13 cellular contexts compared by ENCODE assay signal in the genomic region with DNA sequence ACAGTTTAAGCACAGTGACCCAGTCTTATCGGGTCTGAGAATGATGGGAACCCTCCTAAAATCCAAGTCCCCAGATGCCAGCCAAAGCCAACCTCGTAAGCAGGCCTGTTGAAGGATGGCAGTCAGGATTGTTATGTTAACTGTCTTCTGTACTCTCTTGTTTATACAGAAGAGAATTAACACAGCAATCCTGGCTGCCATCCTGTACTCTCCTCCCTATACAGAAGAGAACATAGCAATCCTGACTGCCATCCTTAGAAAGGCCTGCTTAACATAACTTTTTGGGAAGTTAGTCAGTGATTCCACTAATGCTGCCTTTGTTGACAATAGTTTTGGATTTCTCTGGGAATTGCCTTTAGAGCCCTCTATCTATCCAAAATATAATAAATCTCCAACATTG.
DNase-seq lines count a peak whose midpoint lies in the region; ATAC-seq and TF ChIP-seq lines count a peak whose summit lies in the region.
"Had no signal": no experiment of that assay in that cellular context is flagged by ENCODE, and none has a peak within 500 bp of the region (broad histone marks: within the 10 kb centered on the region; RNA-seq: fewer than 3 reads in every experiment).

No MANE protein-coding gene starts in this region.

- no peak for TF ChIP-seq EP300 in stomach (IDR thresholded peaks at IDR 0.05)

- 30 to 38% methylated on average over 2 of the region's 2 CpGs for WGBS in esophagus squamous epithelium, 2 donors
- WGBS in stomach, 5 donors, result 64 to 86% (median 74%) methylated on average over 2 of the region's 2 CpGs

- H3K27me3 ChIP-seq in esophagus squamous epithelium (no peaks in the 10 kb centered on the region), muscle layer of duodenum (ENCODE audit: low read depth, low read length) (no peaks in the 10 kb centered on the region), stomach (no peaks in the 10 kb centered on the region)

- H3K9me3 ChIP-seq in esophagus squamous epithelium (no peaks in the 10 kb centered on the region), muscle layer of duodenum (ENCODE audit: control insufficient read depth in 1 of 2, low read length in 2 of 2) (no peaks in the 10 kb centered on the region), stomach (no peaks in the 10 kb centered on the region)

- H3K36me3 ChIP-seq in esophagus squamous epithelium, result no peaks in the 10 kb centered on the region
- no peaks in the 10 kb centered on the region for H3K36me3 ChIP-seq in muscle layer of duodenum (ENCODE audit: control insufficient read depth in 1 of 2, insufficient read depth in 2 of 2, low read length in 2 of 2)
- no peaks in the 10 kb centered on the region for H3K36me3 ChIP-seq in stomach

- peak; percentile 71 for DNase-seq in LNCaP clone FGC (ENCODE audit: low read depth)
- no peak for DNase-seq in esophagus squamous epithelium (lab: John Stamatoyannopoulos, UW)
- DNase-seq in stomach, result no peak
- DNase-seq in kidney tubule cell (ENCODE audit: low spot score), result no peak
- DNase-seq in SK-N-DZ (ENCODE audit: low spot score), result no peak
- no peak for DNase-seq in left lobe of liver (ENCODE audit: low spot score)
- DNase-seq in RWPE1 (ENCODE audit: low spot score), result no peak
- DNase-seq: Calu3; CD4-positive, CD25-positive, alpha-beta regulatory T cell; NCI-H1092 had no signal

- H3K4me1 ChIP-seq in esophagus squamous epithelium, result peaks cover 3 to 36% (median 3%) of the 10 kb centered on the region in 3 donors
- peaks cover 7 to 18% of the 10 kb centered on the region in 2 donors for H3K4me1 ChIP-seq in muscle layer of duodenum (ENCODE audit: control insufficient read depth in 1 of 2, insufficient read depth in 2 of 2, low read length in 2 of 2)
- H3K4me1 ChIP-seq in stomach, result peaks cover 0 to 56% (median 24%) of the 10 kb centered on the region in 4 donors

- H3K4me3 ChIP-seq in LNCaP clone FGC (ENCODE audit: low read depth, low read length) (no peak overlapping the region), esophagus squamous epithelium (no peak overlapping the region), muscle layer of duodenum (ENCODE audit: low read depth in 1 of 2, low read length in 2 of 2) (no peak overlapping the region), stomach (no peak overlapping the region)
- H3K4me3 ChIP-seq: GM12878 had no signal

- intact Hi-C loops in esophagus squamous epithelium (cut with DNase I), result no loop called here
- intact Hi-C loops in stomach (cut with DNase I; ENCODE audit: low total_unique reads), result no loop called here

- no peak for TF ChIP-seq CTCF in LNCaP clone FGC (IDR thresholded peaks at IDR 0.05; ENCODE audit: control insufficient read depth, extremely low read depth, insufficient read depth)
- no peak for TF ChIP-seq CTCF in esophagus squamous epithelium (IDR thresholded peaks at IDR 0.05)
- TF ChIP-seq CTCF in stomach (IDR thresholded peaks at IDR 0.05), result no peak
- no peak for TF ChIP-seq CTCF in RWPE1 (conservative IDR thresholded peaks at IDR 0.05; ENCODE audit: low read depth)

- CTCF ChIA-PET in RWPE1 (lab: Yijun Ruan, JAX), result no interaction called here

- POLR2A ChIA-PET in RWPE1 (lab: Yijun Ruan, JAX; ENCODE audit: low non-redundant PET), result no interaction called here

- no peak for ATAC-seq in left lobe of liver
- ATAC-seq: GM12878, PC-3 had no signal

- H3K27ac ChIP-seq in esophagus squamous epithelium, result peak overlapping the region in 3 of 4 donors; percentile 18 to 65 (median 55)
- H3K27ac ChIP-seq in muscle layer of duodenum (ENCODE audit: low read length), result peak overlapping the region; percentile 19
- H3K27ac ChIP-seq in stomach, result peak overlapping the region in 4 of 5 donors; percentile 17 to 65 (median 48)
- H3K27ac ChIP-seq in RWPE1, result no peak overlapping the region

- TF ChIP-seq POLR2A in esophagus squamous epithelium (IDR thresholded peaks at IDR 0.05) (no peak), stomach (IDR thresholded peaks at IDR 0.05) (no peak)
